ENCODE assay signal across 8 cellular contexts in the genomic region with DNA sequence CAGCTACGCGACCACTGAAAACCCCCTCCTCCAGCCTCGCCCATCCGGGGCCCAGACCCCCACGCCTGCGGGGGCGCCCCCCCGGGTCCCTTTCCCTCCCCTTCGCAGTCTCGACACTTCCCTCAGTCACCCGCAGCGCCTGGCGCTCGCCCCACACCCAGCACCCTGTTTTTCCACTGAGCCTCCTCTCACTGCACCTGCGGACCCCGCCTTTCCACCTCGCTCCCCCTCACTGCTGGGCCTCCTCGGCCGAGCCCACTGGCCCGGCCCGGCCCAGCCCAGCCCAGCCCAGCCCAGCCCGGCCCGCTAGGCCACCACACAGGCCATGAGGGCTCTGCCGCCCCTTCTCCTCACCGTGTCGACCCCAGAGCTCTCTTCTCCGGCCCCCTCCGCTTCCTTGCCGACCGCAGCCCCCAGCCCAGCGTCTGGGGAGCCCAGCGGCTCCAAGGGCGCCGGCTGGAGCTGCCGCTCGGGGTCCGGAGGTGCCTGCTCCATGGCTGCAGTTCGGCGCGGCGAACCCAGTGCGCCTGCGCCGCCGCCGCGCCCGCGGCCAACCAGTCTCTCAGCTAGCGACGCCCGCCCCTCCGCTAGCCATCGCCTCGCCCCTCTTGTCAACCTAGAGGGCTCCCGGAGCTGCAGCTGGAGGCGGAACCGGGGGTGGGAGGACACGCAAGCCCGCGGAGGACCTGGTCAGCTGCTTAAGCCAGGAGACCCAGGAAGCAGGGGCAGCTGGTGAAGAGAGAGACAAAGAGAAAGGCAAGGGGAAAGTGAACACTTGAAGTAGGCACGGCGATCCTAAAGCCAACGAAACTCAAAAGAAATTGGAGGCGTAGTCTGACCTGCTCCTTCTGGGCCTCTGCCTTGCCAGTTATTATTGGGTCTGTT. TPM values are rescaled to one million over a fixed set of nuclear protein-coding genes. Genes with fewer than 3 reads are reported as not detected.
DNase-seq lines count a peak whose midpoint lies in the region; ATAC-seq and TF ChIP-seq lines count a peak whose summit lies in the region.

A gene (minus strand): TSS at position 525 of the 885 bp plus-strand sequence. CDS start 30 bp downstream, at position 495.

- H3K4me2 ChIP-seq in PC-3 (ENCODE audit: low read length), result peak within 1 kb of the TSS; percentile 98

- no peaks in the 10 kb centered on the region for H3K9me3 ChIP-seq in PC-3 (ENCODE audit: low read length)

- H3K9me2 ChIP-seq in PC-3 (replicated peaks; ENCODE audit: low read length), result no peaks in the 10 kb centered on the region

- BruUV-seq in PC-3 (replicated peaks; lab: Mats Ljungman, UMichigan), result no TSS peak

- no peaks in the 10 kb centered on the region for H3F3A ChIP-seq in PC-3 (ENCODE audit: low read length, unreplicated experiment)

- H2AFZ ChIP-seq in PC-3 (ENCODE audit: low read length), result peak within 1 kb of the TSS; percentile 93

- peak within 1 kb of the TSS; percentile 86 for H3K9ac ChIP-seq in PC-3 (ENCODE audit: low read length)

- CTCF ChIA-PET in PC-3 (lab: Charles Lee), result interaction anchor here (0.8 kb wide), 1 partner anchor 66 kb away, joined by 3 read pairs; no protein-coding TSS in a partner anchor

- no peaks in the 10 kb centered on the region; the same call in 1 of the 2 replicates for H3K4me1 ChIP-seq in PC-3 (ENCODE audit: insufficient read depth, low read length)

- peak; percentile 25; the same call in 1 of the 2 replicates for TF ChIP-seq EP300 in Ishikawa (IDR thresholded peaks at IDR 0.05; ENCODE audit: borderline replicate concordance)

- H3K27ac ChIP-seq in PC-3 (ENCODE audit: low read length), result no peak within 1 kb of the TSS

- TF ChIP-seq CTCF in PC-3 (conservative IDR thresholded peaks at IDR 0.05; ENCODE audit: low read depth, low read length) (no peak), epithelial cell of proximal tubule (conservative IDR thresholded peaks at IDR 0.05; ENCODE audit: low read depth, low read length) (no peak)

- intact Hi-C loops in PC-3 (cut with micrococcal nuclease), result no loop called here

- TF ChIP-seq RAD21 in Ishikawa (IDR thresholded peaks at IDR 0.05; ENCODE audit: low read depth), result no peak

- peaks cover 35% of the 10 kb centered on the region for H3K79me2 ChIP-seq in PC-3 (ENCODE audit: low read length)

- no peaks in the 10 kb centered on the region for H4K20me1 ChIP-seq in PC-3 (ENCODE audit: low read length)

- no peaks in the 10 kb centered on the region for H3K27me3 ChIP-seq in PC-3 (ENCODE audit: low read length)

- DNase-seq in DMS153 (lab: John Stamatoyannopoulos, UW) (peak; percentile 88), PC-3 (peak; percentile 85), activated T-cell treated with anti-CD3 and anti-CD28 coated beads for 48 hours (ENCODE audit: low read depth) (peak; percentile 86), epithelial cell of proximal tubule (ENCODE audit: low read depth) (peak; percentile 64), mucosa of gallbladder (ENCODE audit: low spot score) (peak; percentile 94)
- DNase-seq in stimulated activated CD8-positive, alpha-beta memory T cell treated with anti-CD3 and anti-CD28 coated beads, Interleukin-4, amount 100 ng/mL, for 24 hours (ENCODE audit: low read depth), result peak; percentile 80

- POLR2A ChIA-PET in PC-3 (lab: Charles Lee; ENCODE audit: unreplicated experiment), result interaction anchor here (0.6 kb wide), 1 partner anchor 25 kb away, joined by 5 read pairs; no protein-coding TSS in a partner anchor

- H3K4me3 ChIP-seq in PC-3 (ENCODE audit: low read length) (peak within 1 kb of the TSS; percentile 94), epithelial cell of proximal tubule (ENCODE audit: low read depth, low read length) (peak within 1 kb of the TSS; percentile 84)

- ATAC-seq in GM21619 (IDR thresholded peaks at IDR 0.05; ENCODE audit: unreplicated experiment) (peak; percentile 87), PC-3 (peak; percentile 98)

- no peaks in the 10 kb centered on the region for H3K36me3 ChIP-seq in PC-3 (ENCODE audit: low read depth, low read length)

TF ChIP-seq in Ishikawa, 13 proteins besides CTCF, POLR2A, EP300 and RAD21:
- TF ChIP-seq TEAD4 (IDR thresholded peaks at IDR 0.05) (no peak), CEBPB (IDR thresholded peaks at IDR 0.05) (no peak), TCF12 (IDR thresholded peaks at IDR 0.05; ENCODE audit: low read depth) (no peak), YY1 (IDR thresholded peaks at IDR 0.05; ENCODE audit: low read depth) (peak; percentile 69), CREB1 (IDR thresholded peaks at IDR 0.05; ENCODE audit: low read depth) (no peak), ZBTB7A (IDR thresholded peaks at IDR 0.05; ENCODE audit: low read depth) (peak; percentile 64), EGR1 (IDR thresholded peaks at IDR 0.05) (peak; percentile 54), TAF1 (IDR thresholded peaks at IDR 0.05; ENCODE audit: low read depth) (peak; percentile 68)
- TF ChIP-seq, protein P1, sequence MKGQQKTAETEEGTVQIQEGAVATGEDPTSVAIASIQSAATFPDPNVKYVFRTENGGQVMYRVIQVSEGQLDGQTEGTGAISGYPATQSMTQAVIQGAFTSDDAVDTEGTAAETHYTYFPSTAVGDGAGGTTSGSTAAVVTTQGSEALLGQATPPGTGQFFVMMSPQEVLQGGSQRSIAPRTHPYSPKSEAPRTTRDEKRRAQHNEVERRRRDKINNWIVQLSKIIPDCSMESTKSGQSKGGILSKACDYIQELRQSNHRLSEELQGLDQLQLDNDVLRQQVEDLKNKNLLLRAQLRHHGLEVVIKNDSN (IDR thresholded peaks at IDR 0.05), result peak; percentile 38; the same call in 1 of the 2 replicates
- TF ChIP-seq, protein P2, sequence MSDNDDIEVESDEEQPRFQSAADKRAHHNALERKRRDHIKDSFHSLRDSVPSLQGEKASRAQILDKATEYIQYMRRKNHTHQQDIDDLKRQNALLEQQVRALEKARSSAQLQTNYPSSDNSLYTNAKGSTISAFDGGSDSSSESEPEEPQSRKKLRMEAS (IDR thresholded peaks at IDR 0.05), result peak; percentile 28; the same call in 1 of the 2 replicates
- TF ChIP-seq, protein P3, sequence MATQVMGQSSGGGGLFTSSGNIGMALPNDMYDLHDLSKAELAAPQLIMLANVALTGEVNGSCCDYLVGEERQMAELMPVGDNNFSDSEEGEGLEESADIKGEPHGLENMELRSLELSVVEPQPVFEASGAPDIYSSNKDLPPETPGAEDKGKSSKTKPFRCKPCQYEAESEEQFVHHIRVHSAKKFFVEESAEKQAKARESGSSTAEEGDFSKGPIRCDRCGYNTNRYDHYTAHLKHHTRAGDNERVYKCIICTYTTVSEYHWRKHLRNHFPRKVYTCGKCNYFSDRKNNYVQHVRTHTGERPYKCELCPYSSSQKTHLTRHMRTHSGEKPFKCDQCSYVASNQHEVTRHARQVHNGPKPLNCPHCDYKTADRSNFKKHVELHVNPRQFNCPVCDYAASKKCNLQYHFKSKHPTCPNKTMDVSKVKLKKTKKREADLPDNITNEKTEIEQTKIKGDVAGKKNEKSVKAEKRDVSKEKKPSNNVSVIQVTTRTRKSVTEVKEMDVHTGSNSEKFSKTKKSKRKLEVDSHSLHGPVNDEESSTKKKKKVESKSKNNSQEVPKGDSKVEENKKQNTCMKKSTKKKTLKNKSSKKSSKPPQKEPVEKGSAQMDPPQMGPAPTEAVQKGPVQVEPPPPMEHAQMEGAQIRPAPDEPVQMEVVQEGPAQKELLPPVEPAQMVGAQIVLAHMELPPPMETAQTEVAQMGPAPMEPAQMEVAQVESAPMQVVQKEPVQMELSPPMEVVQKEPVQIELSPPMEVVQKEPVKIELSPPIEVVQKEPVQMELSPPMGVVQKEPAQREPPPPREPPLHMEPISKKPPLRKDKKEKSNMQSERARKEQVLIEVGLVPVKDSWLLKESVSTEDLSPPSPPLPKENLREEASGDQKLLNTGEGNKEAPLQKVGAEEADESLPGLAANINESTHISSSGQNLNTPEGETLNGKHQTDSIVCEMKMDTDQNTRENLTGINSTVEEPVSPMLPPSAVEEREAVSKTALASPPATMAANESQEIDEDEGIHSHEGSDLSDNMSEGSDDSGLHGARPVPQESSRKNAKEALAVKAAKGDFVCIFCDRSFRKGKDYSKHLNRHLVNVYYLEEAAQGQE (IDR thresholded peaks at IDR 0.05; ENCODE audit: low read depth), result no peak

RNA-seq across cellular contexts. Expression of the gene that starts here (rescaled TPM):
- total RNA-seq in PC-3 (2014; rRNA removed) (17.6 and 20.4 TPM in 2 replicates), epithelial cell of proximal tubule (22.1 and 26.5 TPM in 2 replicates), mucosa of gallbladder (42.9 TPM)
